Comparison of ENCODE assay signal across 22 cellular contexts in genomic region chr5:148255456-148255855, GRCh38. TPM values are rescaled to one million over a fixed set of nuclear protein-coding genes. Genes with fewer than 3 reads are reported as not detected.
DNase-seq lines count a peak whose midpoint lies in the region; ATAC-seq, FAIRE-seq and TF ChIP-seq lines count a peak whose summit lies in the region.
"Had no signal": no experiment of that assay in that cellular context is flagged by ENCODE, and none has a peak within 500 bp of the region (broad histone marks: within the 10 kb centered on the region; RNA-seq: fewer than 3 reads in every experiment).

No MANE protein-coding gene starts in this region.

- no peak overlapping the region for H3K4me3 ChIP-seq in PC-3 (ENCODE audit: low read length)
- H3K4me3 ChIP-seq in bronchial epithelial cell (ENCODE audit: low read depth, low read length): no peak overlapping the region
- H3K4me3 ChIP-seq in gastrocnemius medialis: no peak overlapping the region
- H3K4me3 ChIP-seq: BLaER1 treated with 17β-estradiol and CSF1 and Interleukin-3, amounts not matched to agents 10 nM and 100 nM had no signal

- in situ Hi-C loops in gastrocnemius medialis (cut with MboI; ENCODE audit: low sequenced_read_pairs in 4 of 4): no loop called here

- H3K9me3 ChIP-seq in PC-3 (ENCODE audit: low read length): peaks cover 12% of the 10 kb centered on the region; the same call in 1 of the 2 replicates
- peaks cover 0 to 6% (median 6%) of the 10 kb centered on the region in 3 donors for H3K9me3 ChIP-seq in gastrocnemius medialis

- 0 out of 2 replicates have a peak overlapping the region, but pooled peaks have one; percentile 18 for H2AFZ ChIP-seq in PC-3 (ENCODE audit: low read length)

- ATAC-seq in PC-3 (peak; percentile 72), gastrocnemius medialis (no peak)
- ATAC-seq: HepG2 had no signal

- H3K36me3 ChIP-seq in PC-3 (ENCODE audit: low read depth, low read length): peaks cover 7% of the 10 kb centered on the region; the same call in 1 of the 2 replicates
- H3K36me3 ChIP-seq in bronchial epithelial cell (ENCODE audit: control insufficient read depth, insufficient read depth, low read length): no peaks in the 10 kb centered on the region
- H3K36me3 ChIP-seq in gastrocnemius medialis: no peaks in the 10 kb centered on the region
- H3K36me3 ChIP-seq: BLaER1 treated with 17β-estradiol and CSF1 and Interleukin-3, amounts not matched to agents 10 nM and 100 nM had no signal

- no peak for TF ChIP-seq POLR2A in gastrocnemius medialis (IDR thresholded peaks at IDR 0.05)

- no peaks in the 10 kb centered on the region for H3F3A ChIP-seq in PC-3 (ENCODE audit: low read length, unreplicated experiment)

- no peaks in the 10 kb centered on the region for H3K9me2 ChIP-seq in PC-3 (replicated peaks; ENCODE audit: low read length)

- intact Hi-C loops in PC-3 (cut with micrococcal nuclease) (loop anchor here (2.0 kb wide), 1 partner anchor 75 kb away; no protein-coding TSS in a partner anchor), gastrocnemius medialis (cut with DNase I; ENCODE audit: low total_unique reads) (no loop called here)

- no peaks in the 10 kb centered on the region for H4K20me1 ChIP-seq in PC-3 (ENCODE audit: low read length)
- H4K20me1 ChIP-seq: BLaER1 treated with 17β-estradiol and CSF1 and Interleukin-3, amounts not matched to agents 10 nM and 100 nM had no signal

- no peaks in the 10 kb centered on the region for H3K79me2 ChIP-seq in PC-3 (ENCODE audit: low read length)

- no TSS peak for BruUV-seq in PC-3 (replicated peaks; lab: Mats Ljungman, UMichigan)

- POLR2A ChIA-PET in PC-3 (lab: Charles Lee; ENCODE audit: unreplicated experiment): interaction anchor here (0.7 to 1.0 kb wide), 2 partner anchors 11 to 40 kb away, joined by 4 to 7 read pairs; no protein-coding TSS in a partner anchor

- peak; percentile 67 for DNase-seq in PC-3
- peak; percentile 1 for DNase-seq in bronchial epithelial cell (ENCODE audit: low read depth)
- DNase-seq in renal cortical epithelial cell (ENCODE audit: low read depth): peak; percentile 31
- DNase-seq in GDM1 (lab: John Stamatoyannopoulos, UW): no peak
- no peak for DNase-seq in gastrocnemius medialis
- DNase-seq in C1 segment of cervical spinal cord (lab: John Stamatoyannopoulos, UW): no peak
- DNase-seq: CD4-positive, CD25-positive, alpha-beta regulatory T cell; CD8-positive, alpha-beta memory T cell; COR-L47; DMS 273 treated with DMSO at 0.1 percent for 48 hours; DMS53; DND-41; EL; HCEC 1CT had no signal

- peak overlapping the region; percentile 19; the same call in 1 of the 2 replicates for H3K27ac ChIP-seq in PC-3 (ENCODE audit: low read length)
- no peak overlapping the region for H3K27ac ChIP-seq in gastrocnemius medialis
- H3K27ac ChIP-seq: BLaER1 treated with 17β-estradiol and CSF1 and Interleukin-3, amounts not matched to agents 10 nM and 100 nM had no signal

- TF ChIP-seq CTCF in PC-3 (conservative IDR thresholded peaks at IDR 0.05; ENCODE audit: low read depth, low read length) (no peak), bronchial epithelial cell (IDR thresholded peaks at IDR 0.05; ENCODE audit: insufficient read depth, low read length, severe bottlenecking) (no peak), gastrocnemius medialis (IDR thresholded peaks at IDR 0.05 in 4 of 5, conservative IDR thresholded peaks at IDR 0.05 in 1 of 5) (no peak)

- no peak for FAIRE-seq in bronchial epithelial cell (lab: Jason Lieb, UNC)
- FAIRE-seq: GM12891, GM19239, HepG2 had no signal

- H3K27me3 ChIP-seq in PC-3 (ENCODE audit: low read length) (no peaks in the 10 kb centered on the region), bronchial epithelial cell (ENCODE audit: control insufficient read depth, insufficient read depth, low read length) (no peaks in the 10 kb centered on the region), gastrocnemius medialis (no peaks in the 10 kb centered on the region)
- H3K27me3 ChIP-seq: BLaER1 treated with 17β-estradiol and CSF1 and Interleukin-3, amounts not matched to agents 10 nM and 100 nM had no signal

- H3K4me2 ChIP-seq in PC-3 (ENCODE audit: low read length): no peak overlapping the region
- H3K4me2 ChIP-seq: BLaER1 treated with 17β-estradiol and CSF1 and Interleukin-3, amounts not matched to agents 10 nM and 100 nM had no signal

- peaks cover 8% of the 10 kb centered on the region for H3K4me1 ChIP-seq in PC-3 (ENCODE audit: insufficient read depth, low read length)
- no peaks in the 10 kb centered on the region for H3K4me1 ChIP-seq in gastrocnemius medialis
- H3K4me1 ChIP-seq: BLaER1 treated with 17β-estradiol and CSF1 and Interleukin-3, amounts not matched to agents 10 nM and 100 nM had no signal

- CTCF ChIA-PET in PC-3 (lab: Charles Lee): no interaction called here

- H3K9ac ChIP-seq in PC-3 (ENCODE audit: low read length): no peak overlapping the region
- H3K9ac ChIP-seq: BLaER1 treated with 17β-estradiol and CSF1 and Interleukin-3, amounts not matched to agents 10 nM and 100 nM had no signal

RNA-seq across cellular contexts. Expression of gene SPINK13, which starts 13.1 kb away (rescaled TPM):
- total RNA-seq in PC-3 (2014; rRNA removed) (3.0 TPM in 1 of 2 replicates, not detected in the other), bronchial epithelial cell (not detected in 2 replicates), renal cortical epithelial cell (1.4 and 1.8 TPM in 2 replicates), gastrocnemius medialis (not detected)
- total RNA-seq: A172; B cell; CD4-positive, CD25-positive, alpha-beta regulatory T cell; CD8-positive, alpha-beta memory T cell; G401; H4; HepG2 had no signal

RNA-seq across cellular contexts. Expression of gene MARCOL, which starts 17.1 kb away (rescaled TPM):
- not detected in 2 replicates for total RNA-seq in PC-3 (2014; rRNA removed)
- not detected in 2 replicates for total RNA-seq in bronchial epithelial cell
- total RNA-seq in renal cortical epithelial cell: not detected in 2 replicates
- total RNA-seq in gastrocnemius medialis: not detected
- total RNA-seq: A172; B cell; CD4-positive, CD25-positive, alpha-beta regulatory T cell; CD8-positive, alpha-beta memory T cell; G401; H4; HepG2 had no signal

RNA-seq across cellular contexts. Expression of gene SPINK6, which starts 52.6 kb away (rescaled TPM):
- total RNA-seq in PC-3 (2014; rRNA removed): not detected in 2 replicates
- not detected in 2 replicates for total RNA-seq in bronchial epithelial cell
- not detected in 2 replicates for total RNA-seq in renal cortical epithelial cell
- not detected for total RNA-seq in gastrocnemius medialis
- total RNA-seq: B cell; CD4-positive, CD25-positive, alpha-beta regulatory T cell; CD8-positive, alpha-beta memory T cell; G401; H4; HepG2 had no signal

RNA-seq across cellular contexts. Expression of gene SPINK7, which starts 56.8 kb away (rescaled TPM):
- 0.15 TPM in 1 of 2 replicates, not detected in the other for total RNA-seq in PC-3 (2014; rRNA removed)
- total RNA-seq in bronchial epithelial cell: 13.7 and 23.4 TPM in 2 replicates
- total RNA-seq in renal cortical epithelial cell: not detected in 2 replicates
- total RNA-seq in gastrocnemius medialis: not detected
- total RNA-seq: A172; B cell; CD4-positive, CD25-positive, alpha-beta regulatory T cell; CD8-positive, alpha-beta memory T cell; G401; H4; HepG2 had no signal

Comparison
In these comparisons a context has a peak if more than half of its experiments do, and no peak if none do; other contexts are left out.
1. DNase-seq: peak in PC-3 (single experiment), bronchial epithelial cell (single experiment) and renal cortical epithelial cell (single experiment); none in GDM1 (single experiment), gastrocnemius medialis (0 of 2) and C1 segment of cervical spinal cord (0 of 14).